Comparison of ENCODE assay signal across 9 cellular contexts in the genomic region with DNA sequence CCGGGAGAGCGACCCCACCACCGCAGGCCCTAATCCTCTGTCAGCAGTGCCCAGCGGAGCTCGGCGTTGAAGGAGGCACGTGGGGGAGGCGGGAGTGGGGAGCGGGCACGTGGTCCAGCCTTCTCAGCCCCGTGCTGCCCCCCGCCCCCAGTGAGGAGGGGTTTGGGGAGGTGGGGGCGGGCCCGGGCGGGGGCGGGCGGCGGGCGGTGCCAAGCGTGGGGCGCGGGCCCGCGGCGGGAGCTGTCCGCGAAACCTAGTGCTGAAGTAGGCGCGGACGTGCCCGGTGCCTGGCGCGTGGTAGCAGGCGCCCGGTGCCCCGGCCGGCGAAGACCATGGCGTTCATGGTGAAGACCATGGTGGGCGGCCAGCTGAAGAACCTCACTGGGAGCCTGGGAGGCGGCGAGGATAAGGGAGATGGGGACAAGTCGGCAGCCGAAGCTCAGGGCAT. TPM values are rescaled to one million over a fixed set of nuclear protein-coding genes. Genes with fewer than 3 reads are reported as not detected.
DNase-seq lines count a peak whose midpoint lies in the region; ATAC-seq lines count a peak whose summit lies in the region.
"Had no signal": no experiment of that assay in that cellular context is flagged by ENCODE, and none has a peak within 500 bp of the region (broad histone marks: within the 10 kb centered on the region; RNA-seq: fewer than 3 reads in every experiment).

A gene with protein sequence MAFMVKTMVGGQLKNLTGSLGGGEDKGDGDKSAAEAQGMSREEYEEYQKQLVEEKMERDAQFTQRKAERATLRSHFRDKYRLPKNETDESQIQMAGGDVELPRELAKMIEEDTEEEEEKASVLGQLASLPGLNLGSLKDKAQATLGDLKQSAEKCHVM (plus strand): TSS at position 256 of the 448 bp plus-strand sequence. CDS start 77 bp downstream, at position 333.

- peak; percentile 31 to 50 for ATAC-seq in left cardiac atrium
- ATAC-seq in stimulated activated effector memory CD8-positive, alpha-beta T cell treated with anti-CD3 and anti-CD28 coated beads, Interleukin-12 subunit alpha, Interleukin-12 subunit beta, amount 100 ng/mL, for 72 hours, result peak; percentile 20
- no peak for ATAC-seq in HG02973 (IDR thresholded peaks at IDR 0.05; ENCODE audit: unreplicated experiment)
- ATAC-seq in GM21528 (IDR thresholded peaks at IDR 0.05; ENCODE audit: low FRiP score, unreplicated experiment), result no peak

- H3K9me3 Mint-ChIP-seq in stimulated activated effector memory CD8-positive, alpha-beta T cell treated with anti-CD3 and anti-CD28 coated beads, Interleukin-12 subunit alpha, Interleukin-12 subunit beta, amount 100 ng/mL, for 72 hours, result no peaks in the 10 kb centered on the region
- H3K9me3 Mint-ChIP-seq: stimulated activated naive CD8-positive, alpha-beta T cell treated with anti-CD3 and anti-CD28 coated beads, Interleukin-15, Interleukin-2, amounts not matched to agents 100 ng/mL and 50 ng/mL, for 24 hours had no signal

- H3K4me1 Mint-ChIP-seq in stimulated activated effector memory CD8-positive, alpha-beta T cell treated with anti-CD3 and anti-CD28 coated beads, Interleukin-12 subunit alpha, Interleukin-12 subunit beta, amount 100 ng/mL, for 72 hours, result peaks cover 34% of the 10 kb centered on the region

- intact Hi-C loops in left cardiac atrium (cut with DNase I), result no loop called here

- DNase-seq in Kasumi-1 (lab: John Stamatoyannopoulos, UW), result peak; percentile 13 to 15
- DNase-seq in activated T-cell treated with anti-CD3 and anti-CD28 coated beads for 1 hour (ENCODE audit: low read depth), result peak; percentile 35
- DNase-seq in left cardiac atrium, result peak; percentile 45
- peak in 1 of 2 donors; percentile 44 for DNase-seq in stimulated activated effector memory CD8-positive, alpha-beta T cell treated with anti-CD3 and anti-CD28 coated beads, Interleukin-12 subunit alpha, Interleukin-12 subunit beta, amount 100 ng/mL, for 72 hours (ENCODE audit: low spot score in 2 of 2)
- DNase-seq in NCI-H187 (lab: John Stamatoyannopoulos, UW), result no peak
- DNase-seq in NCI-H2107 treated with DMSO at 0.1 percent for 48 hours (lab: John Stamatoyannopoulos, UW; ENCODE audit: unreplicated experiment), result no peak

- H3K27ac Mint-ChIP-seq in stimulated activated effector memory CD8-positive, alpha-beta T cell treated with anti-CD3 and anti-CD28 coated beads, Interleukin-12 subunit alpha, Interleukin-12 subunit beta, amount 100 ng/mL, for 72 hours, result no peak within 1 kb of the TSS
- H3K27ac Mint-ChIP-seq: stimulated activated naive CD8-positive, alpha-beta T cell treated with anti-CD3 and anti-CD28 coated beads, Interleukin-15, Interleukin-2, amounts not matched to agents 100 ng/mL and 50 ng/mL, for 24 hours had no signal

- no peak within 1 kb of the TSS for H3K4me3 Mint-ChIP-seq in stimulated activated effector memory CD8-positive, alpha-beta T cell treated with anti-CD3 and anti-CD28 coated beads, Interleukin-12 subunit alpha, Interleukin-12 subunit beta, amount 100 ng/mL, for 72 hours
- H3K4me3 Mint-ChIP-seq: stimulated activated naive CD8-positive, alpha-beta T cell treated with anti-CD3 and anti-CD28 coated beads, Interleukin-15, Interleukin-2, amounts not matched to agents 100 ng/mL and 50 ng/mL, for 24 hours had no signal

- no peaks in the 10 kb centered on the region for H3K36me3 Mint-ChIP-seq in stimulated activated effector memory CD8-positive, alpha-beta T cell treated with anti-CD3 and anti-CD28 coated beads, Interleukin-12 subunit alpha, Interleukin-12 subunit beta, amount 100 ng/mL, for 72 hours

RNA-seq across cellular contexts. Expression of the gene that starts here (rescaled TPM):
- 10 to 100 TPM; 11.0 to 24.5 TPM for total RNA-seq in left cardiac atrium

Comparison
In these comparisons a context has a peak if more than half of its experiments do, and no peak if none do; other contexts are left out.
1. DNase-seq: peak in Kasumi-1 (2 of 2), activated T-cell treated with anti-CD3 and anti-CD28 coated beads for 1 hour (single experiment) and left cardiac atrium (single experiment); none in NCI-H187 (0 of 2) and NCI-H2107 treated with DMSO at 0.1 percent for 48 hours (single experiment).
2. ATAC-seq: peak in left cardiac atrium (2 of 2) and stimulated activated effector memory CD8-positive, alpha-beta T cell treated with anti-CD3 and anti-CD28 coated beads, Interleukin-12 subunit alpha, Interleukin-12 subunit beta, amount 100 ng/mL, for 72 hours (single experiment); none in HG02973 (single experiment) and GM21528 (single experiment).